Comparison of ENCODE assay signal across 14 cellular contexts in the genomic region with DNA sequence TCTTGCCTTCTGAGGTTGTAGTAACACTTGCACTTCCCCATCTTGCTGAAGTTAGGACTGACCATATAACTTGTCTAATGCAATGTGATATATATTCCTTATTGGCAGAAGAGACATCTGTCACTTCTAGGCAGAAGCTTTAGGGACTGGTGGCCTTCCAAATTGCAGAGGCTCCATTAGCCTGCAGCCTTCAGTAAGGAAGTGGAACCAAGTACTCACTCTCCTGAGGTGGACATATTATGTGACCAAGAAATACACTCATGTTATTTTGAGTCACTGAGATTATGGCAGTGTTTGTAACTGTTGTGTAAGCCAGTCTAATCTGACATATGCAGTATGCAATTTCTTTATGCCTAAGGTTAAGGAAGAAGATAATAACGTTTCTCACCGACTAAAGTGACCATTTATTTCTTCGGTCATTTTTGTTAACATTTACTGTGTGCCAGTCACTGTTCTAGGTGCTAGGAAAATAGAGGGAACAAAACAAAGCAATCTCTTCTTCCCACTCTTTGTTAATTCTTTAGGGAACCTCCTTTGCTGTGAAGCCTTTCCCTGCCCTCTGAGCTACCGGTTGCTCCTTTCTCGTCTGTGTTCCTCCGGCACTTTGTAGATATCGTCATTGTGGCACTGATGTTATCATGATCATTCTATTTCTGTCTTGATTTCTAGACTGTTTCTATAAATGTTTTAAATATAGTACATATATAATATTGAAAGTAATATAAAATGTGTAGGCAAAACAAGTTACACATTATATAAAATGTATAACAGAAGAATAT.
"Had no signal": no experiment of that assay in that cellular context is flagged by ENCODE, and none has a peak within 500 bp of the region (broad histone marks: within the 10 kb centered on the region; RNA-seq: fewer than 3 reads in every experiment).

No MANE protein-coding gene starts in this region.

- H3K27me3 Mint-ChIP-seq: activated naive CD4-positive, alpha-beta T cell treated with anti-CD3 and anti-CD28 coated beads, Interleukin-2, amount 10 ng/mL, durations not matched to agents 7 days and 5 days had no signal

- H3K9me3 Mint-ChIP-seq: activated naive CD4-positive, alpha-beta T cell treated with anti-CD3 and anti-CD28 coated beads, Interleukin-2, amount 10 ng/mL, durations not matched to agents 7 days and 5 days; activated T-helper 2 cell treated with anti-CD3 and anti-CD28 coated beads, Interferon-gamma antibody, Interleukin-2, Interleukin-4, amounts not matched to agents 10 μg/mL and 5 μg/mL and 100 μg/mL, durations not matched to agents 14 hours and 24 hours and 36 hours; neural progenitor cell; stimulated activated effector memory CD8-positive, alpha-beta T cell treated with anti-CD3 and anti-CD28 coated beads, Interleukin-12 subunit alpha, Interleukin-12 subunit beta, amount 100 ng/mL, for 72 hours; T-helper 2 cell treated with Interferon-gamma antibody and Interleukin-4, amounts not matched to agents 5 μg/mL and 100 μg/mL, for 36 hours had no signal

- DNase-seq: activated CD4-positive, alpha-beta T cell treated with anti-CD3 and anti-CD28 coated beads for 1 hour; activated CD4-positive, alpha-beta T cell treated with anti-CD3 and anti-CD28 coated beads, Interleukin-2, amount 50 U/mL, for 4 hours; activated naive CD4-positive, alpha-beta T cell treated with anti-CD3 and anti-CD28 coated beads, Interleukin-2, amount 10 ng/mL, durations not matched to agents 7 days and 5 days; midbrain; psoas muscle; right lobe of liver; stimulated activated CD4-positive, alpha-beta T cell treated with anti-CD3 and anti-CD28 coated beads, Interleukin-1b, Interleukin-23, amount 100 ng/mL, for 48 hours; uterus had no signal

- H3K4me3 ChIP-seq: neural progenitor cell, psoas muscle, right lobe of liver, tibial nerve, uterus had no signal

- H3K36me3 Mint-ChIP-seq: activated naive CD4-positive, alpha-beta T cell treated with anti-CD3 and anti-CD28 coated beads, Interleukin-2, amount 10 ng/mL, durations not matched to agents 7 days and 5 days; neural progenitor cell; stimulated activated effector memory CD8-positive, alpha-beta T cell treated with anti-CD3 and anti-CD28 coated beads, Interleukin-12 subunit alpha, Interleukin-12 subunit beta, amount 100 ng/mL, for 72 hours had no signal

- H3K27ac ChIP-seq: neural progenitor cell, psoas muscle, right lobe of liver, tibial nerve, uterus had no signal

- H2AFZ ChIP-seq: neural progenitor cell had no signal

- H3K4me3 Mint-ChIP-seq: activated naive CD4-positive, alpha-beta T cell treated with anti-CD3 and anti-CD28 coated beads, Interleukin-2, amount 10 ng/mL, durations not matched to agents 7 days and 5 days; neural progenitor cell; stimulated activated effector memory CD8-positive, alpha-beta T cell treated with anti-CD3 and anti-CD28 coated beads, Interleukin-12 subunit alpha, Interleukin-12 subunit beta, amount 100 ng/mL, for 72 hours; T-helper 2 cell treated with Interferon-gamma antibody and Interleukin-4, amounts not matched to agents 5 μg/mL and 100 μg/mL, for 36 hours had no signal

- H3K4me1 Mint-ChIP-seq: activated naive CD4-positive, alpha-beta T cell treated with anti-CD3 and anti-CD28 coated beads, Interleukin-2, amount 10 ng/mL, durations not matched to agents 7 days and 5 days; stimulated activated effector memory CD8-positive, alpha-beta T cell treated with anti-CD3 and anti-CD28 coated beads, Interleukin-12 subunit alpha, Interleukin-12 subunit beta, amount 100 ng/mL, for 72 hours had no signal

- ATAC-seq: esophagus mucosa; psoas muscle; stimulated activated effector memory CD8-positive, alpha-beta T cell treated with anti-CD3 and anti-CD28 coated beads, Interleukin-12 subunit alpha, Interleukin-12 subunit beta, amount 100 ng/mL, for 72 hours had no signal

- H3K4me2 ChIP-seq: neural progenitor cell had no signal

- H3K36me3 ChIP-seq: neural progenitor cell, right lobe of liver, tibial nerve had no signal

- H3K9ac ChIP-seq: neural progenitor cell had no signal

- H3K9me3 ChIP-seq: psoas muscle, right lobe of liver, tibial nerve, uterus had no signal

- H3K27ac Mint-ChIP-seq: activated naive CD4-positive, alpha-beta T cell treated with anti-CD3 and anti-CD28 coated beads, Interleukin-2, amount 10 ng/mL, durations not matched to agents 7 days and 5 days; activated T-helper 2 cell treated with anti-CD3 and anti-CD28 coated beads, Interferon-gamma antibody, Interleukin-2, Interleukin-4, amounts not matched to agents 10 μg/mL and 5 μg/mL and 100 μg/mL, durations not matched to agents 14 hours and 24 hours and 36 hours; neural progenitor cell; stimulated activated effector memory CD8-positive, alpha-beta T cell treated with anti-CD3 and anti-CD28 coated beads, Interleukin-12 subunit alpha, Interleukin-12 subunit beta, amount 100 ng/mL, for 72 hours; T-helper 2 cell treated with Interferon-gamma antibody and Interleukin-4, amounts not matched to agents 5 μg/mL and 100 μg/mL, for 36 hours had no signal

- H3K4me1 ChIP-seq: psoas muscle, right lobe of liver had no signal

- H3K27me3 ChIP-seq: neural progenitor cell, right lobe of liver, tibial nerve, uterus had no signal
